33 cellular contexts compared by ENCODE assay signal in the genomic region with DNA sequence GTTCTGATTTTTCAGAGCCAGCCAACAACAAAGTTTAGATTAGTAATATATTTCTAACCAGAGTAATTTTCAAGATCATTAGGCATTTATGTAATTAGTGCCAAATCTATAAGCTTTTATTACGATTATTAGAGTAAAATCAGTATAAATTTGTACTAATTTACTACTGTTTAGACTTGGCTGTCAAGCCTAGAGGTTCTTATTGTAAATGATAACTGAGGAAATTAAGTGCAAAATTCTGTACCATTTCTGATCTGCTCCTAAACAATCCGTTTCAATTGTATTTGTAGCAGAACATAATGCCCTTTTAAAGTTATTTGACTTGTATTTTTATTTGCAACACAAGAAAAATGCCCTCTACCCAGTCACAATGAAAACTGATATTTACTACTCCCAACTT. TPM values are rescaled to one million over a fixed set of nuclear protein-coding genes. Genes with fewer than 3 reads are reported as not detected.
DNase-seq lines count a peak whose midpoint lies in the region; ATAC-seq and TF ChIP-seq lines count a peak whose summit lies in the region.
"Had no signal": no experiment of that assay in that cellular context is flagged by ENCODE, and none has a peak within 500 bp of the region (broad histone marks: within the 10 kb centered on the region; RNA-seq: fewer than 3 reads in every experiment).

No MANE protein-coding gene starts in this region.

- H3K4me2 ChIP-seq in SK-N-SH = no peak overlapping the region

- POLR2A ChIA-PET in SK-N-SH (lab: Yijun Ruan, JAX) (no interaction called here), activated B cell treated with CpG ODN at 0.5 μM for 24 hours (lab: Charles Lee) (no interaction called here)
- POLR2A ChIA-PET in CD4-positive, alpha-beta T cell (lab: Charles Lee) = interaction anchor here (1.1 kb wide), 1 partner anchor 8 kb away, joined by 3 read pairs; no protein-coding TSS in a partner anchor

- no peak for TF ChIP-seq RAD21 in SK-N-SH (IDR thresholded peaks at IDR 0.05; ENCODE audit: low read length)

- H3K27ac ChIP-seq in SK-N-SH (ENCODE audit: low read depth in 2 of 2, low read length in 1 of 2) = no peak overlapping the region
- no peak overlapping the region for H3K27ac ChIP-seq in CD4-positive, alpha-beta T cell (ENCODE audit: low read depth, low read length)
- H3K27ac ChIP-seq: breast epithelium, gastrocnemius medialis, ovary, SK-N-MC had no signal

- H3K27me3 Mint-ChIP-seq in CD4-positive, alpha-beta T cell = peaks cover 93% of the 10 kb centered on the region
- peaks cover 69% of the 10 kb centered on the region for H3K27me3 Mint-ChIP-seq in activated B cell treated with CpG ODN at 0.5 μM for 24 hours

- CTCF ChIA-PET in SK-N-SH (lab: Yijun Ruan, JAX) = interaction anchor here (0.6 to 1.2 kb wide), 4 partner anchors 17 to 1503 kb away, joined by 3 to 4 read pairs (median 3); no protein-coding TSS in a partner anchor
- CTCF ChIA-PET in CD4-positive, alpha-beta T cell (lab: Charles Lee) = no interaction called here
- CTCF ChIA-PET in activated B cell treated with CpG ODN at 0.5 μM for 24 hours (lab: Charles Lee) = no interaction called here

- DNase-seq in SK-N-SH (no peak), activated B cell treated with CpG ODN at 0.5 μM for 24 hours (no peak), left kidney (ENCODE audit: low read depth, low spot score) (peak; percentile 10), SIG-M5 treated with dmso at 0.1 percent for 504 hours (lab: John Stamatoyannopoulos, UW; ENCODE audit: unreplicated experiment) (no peak), HUDEP-2 (lab: John Stamatoyannopoulos, UW; ENCODE audit: unreplicated experiment in 76 of 76) (no peak)
- DNase-seq in CD4-positive, alpha-beta T cell = no peak
- DNase-seq: 8988T; activated naive CD4-positive, alpha-beta T cell; amygdala; EL; gastrocnemius medialis; GOT3; Karpas-422; mucosa of descending colon; NCI-H2081; NCI-H526; NK-92 treated with Interleukin-12 subunit alpha and Interleukin-12 subunit beta, amount 100 ng/mL, for 24 hours; T-helper 9 cell had no signal

- H4K20me1 ChIP-seq in SK-N-SH (ENCODE audit: insufficient read depth) = peaks cover 6% of the 10 kb centered on the region; the same call in 1 of the 2 replicates

- no peak for TF ChIP-seq EP300 in SK-N-SH (IDR thresholded peaks at IDR 0.05; ENCODE audit: borderline replicate concordance in 1 of 2, low read depth in 1 of 2, low read length in 1 of 2)

- H3K36me3 Mint-ChIP-seq in CD4-positive, alpha-beta T cell (ENCODE audit: low read depth) = peaks cover 4% of the 10 kb centered on the region
- peaks cover 3% of the 10 kb centered on the region for H3K36me3 Mint-ChIP-seq in activated B cell treated with CpG ODN at 0.5 μM for 24 hours (ENCODE audit: low read depth)

- no peak overlapping the region for H3K4me3 ChIP-seq in SK-N-SH (ENCODE audit: low read depth in 2 of 2, low read length in 1 of 2)
- H3K4me3 ChIP-seq: breast epithelium, GM12878, lung, mucosa of descending colon, ovary, SK-N-MC had no signal

- H3K27me3 ChIP-seq in SK-N-SH (ENCODE audit: insufficient read depth) = peaks cover 100% of the 10 kb centered on the region
- peaks cover 100% of the 10 kb centered on the region for H3K27me3 ChIP-seq in CD4-positive, alpha-beta T cell (ENCODE audit: control insufficient read depth, insufficient read depth, low read length)

- no peaks in the 10 kb centered on the region for H3K9me2 ChIP-seq in SK-N-SH

- no peaks in the 10 kb centered on the region; the same call in 1 of the 2 replicates for H3K9me3 ChIP-seq in SK-N-SH
- peaks cover 44% of the 10 kb centered on the region for H3K9me3 ChIP-seq in CD4-positive, alpha-beta T cell (ENCODE audit: control insufficient read depth, low read length)
- H3K9me3 ChIP-seq: breast epithelium, gastrocnemius medialis, mucosa of descending colon, ovary had no signal

- no peaks in the 10 kb centered on the region for H3K79me2 ChIP-seq in SK-N-SH (ENCODE audit: insufficient read depth)

- intact Hi-C loops in CD4-positive, alpha-beta T cell (cut with DNase I, micrococcal nuclease) = loop anchor here in 1 of 2 experiments (10.0 kb wide), 1 partner anchor 135 kb away; a partner anchor contains a TSS
- intact Hi-C loops in activated B cell treated with CpG ODN at 0.5 μM for 24 hours (cut with micrococcal nuclease) = no loop called here

- peaks cover 0 to 6% of the 10 kb centered on the region in 2 experiments; a peak in 1 of 4 replicates for H3K4me1 ChIP-seq in SK-N-SH (ENCODE audit: control insufficient read depth in 1 of 2, insufficient read depth in 2 of 2, low read depth in 1 of 2, low read length in 1 of 2)
- H3K4me1 ChIP-seq: breast epithelium had no signal

- ATAC-seq in SK-N-SH treated with all-trans-retinoic acid at 6 μM for 48 hours (no peak), activated B cell treated with CpG ODN at 0.5 μM for 24 hours (ENCODE audit: low read depth) (no peak), HG03439 (IDR thresholded peaks at IDR 0.05; ENCODE audit: unreplicated experiment) (no peak)
- no peak for ATAC-seq in CD4-positive, alpha-beta T cell (ENCODE audit: poor library complexity)
- ATAC-seq: gastrocnemius medialis had no signal

- peaks cover 33% of the 10 kb centered on the region for H3K4me1 Mint-ChIP-seq in CD4-positive, alpha-beta T cell (ENCODE audit: low read depth)
- H3K4me1 Mint-ChIP-seq in activated B cell treated with CpG ODN at 0.5 μM for 24 hours = peaks cover 12% of the 10 kb centered on the region

- 14% methylated on average over 2 of the region's 2 CpGs for WGBS in SK-N-SH (ENCODE audit: low lambda C conversion rate)

- H2AFZ ChIP-seq in SK-N-SH (ENCODE audit: low read depth) = no peak overlapping the region

- peak overlapping the region; percentile 30 for H3K27ac Mint-ChIP-seq in CD4-positive, alpha-beta T cell
- H3K27ac Mint-ChIP-seq in activated B cell treated with CpG ODN at 0.5 μM for 24 hours = peak overlapping the region; percentile 35
- H3K27ac Mint-ChIP-seq: nephron had no signal

- no peak for TF ChIP-seq CTCF in SK-N-SH (IDR thresholded peaks at IDR 0.05)
- no peak for TF ChIP-seq CTCF in CD4-positive, alpha-beta T cell (IDR thresholded peaks at IDR 0.05)
- no peak for TF ChIP-seq CTCF in activated B cell treated with CpG ODN at 0.5 μM for 24 hours (IDR thresholded peaks at IDR 0.05)

- H3K36me3 ChIP-seq in SK-N-SH (replicated peaks in 1 of 2; ENCODE audit: control insufficient read depth in 1 of 2, insufficient read depth in 2 of 2, low read length in 1 of 2) = no peaks in the 10 kb centered on the region
- H3K36me3 ChIP-seq: breast epithelium, gastrocnemius medialis, ovary had no signal

- H3K9me3 Mint-ChIP-seq in CD4-positive, alpha-beta T cell = peaks cover 2% of the 10 kb centered on the region
- peaks cover 3% of the 10 kb centered on the region for H3K9me3 Mint-ChIP-seq in activated B cell treated with CpG ODN at 0.5 μM for 24 hours

- H3K4me3 Mint-ChIP-seq in CD4-positive, alpha-beta T cell = no peak overlapping the region
- H3K4me3 Mint-ChIP-seq in activated B cell treated with CpG ODN at 0.5 μM for 24 hours = no peak overlapping the region
- H3K4me3 Mint-ChIP-seq: activated T-cell treated with anti-CD3 and anti-CD28 coated beads, Interleukin-2, amount 50 U/mL, for 24 hours had no signal

- no peak overlapping the region for H3K9ac ChIP-seq in SK-N-SH

- H3F3A ChIP-seq in SK-N-SH (replicated peaks; ENCODE audit: insufficient read depth) = peaks cover 7% of the 10 kb centered on the region

TF ChIP-seq in SK-N-SH, 30 proteins besides CTCF, POLR2A, EP300 and RAD21:
- TF ChIP-seq, protein P1, sequence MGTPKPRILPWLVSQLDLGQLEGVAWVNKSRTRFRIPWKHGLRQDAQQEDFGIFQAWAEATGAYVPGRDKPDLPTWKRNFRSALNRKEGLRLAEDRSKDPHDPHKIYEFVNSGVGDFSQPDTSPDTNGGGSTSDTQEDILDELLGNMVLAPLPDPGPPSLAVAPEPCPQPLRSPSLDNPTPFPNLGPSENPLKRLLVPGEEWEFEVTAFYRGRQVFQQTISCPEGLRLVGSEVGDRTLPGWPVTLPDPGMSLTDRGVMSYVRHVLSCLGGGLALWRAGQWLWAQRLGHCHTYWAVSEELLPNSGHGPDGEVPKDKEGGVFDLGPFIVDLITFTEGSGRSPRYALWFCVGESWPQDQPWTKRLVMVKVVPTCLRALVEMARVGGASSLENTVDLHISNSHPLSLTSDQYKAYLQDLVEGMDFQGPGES (IDR thresholded peaks at IDR 0.05; ENCODE audit: low read depth, low read length) = no peak
- peak; percentile 34; the same call in 1 of the 2 replicates for TF ChIP-seq EZH2phosphoT487 (IDR thresholded peaks at IDR 0.05; ENCODE audit: borderline replicate concordance, low read depth)

TF ChIP-seq in SK-N-SH treated with all-trans-retinoic acid at 6 μM for 48 hours, 23 proteins besides CTCF, POLR2A, EP300 and RAD21 (continues in another document):
- TF ChIP-seq OSR1 (CRISPR knock-in tag; IDR thresholded peaks at IDR 0.05) (no peak), BACH2 (CRISPR knock-in tag; IDR thresholded peaks at IDR 0.05; ENCODE audit: borderline replicate concordance) (no peak), ZNF70 (CRISPR knock-in tag; IDR thresholded peaks at IDR 0.05) (no peak), PPARA (CRISPR knock-in tag; IDR thresholded peaks at IDR 0.05; ENCODE audit: borderline replicate concordance) (no peak), TCF4 (CRISPR knock-in tag; IDR thresholded peaks at IDR 0.05; ENCODE audit: borderline replicate concordance) (no peak), GLIS3 (CRISPR knock-in tag; IDR thresholded peaks at IDR 0.05) (no peak), SNAI2 (CRISPR knock-in tag; IDR thresholded peaks at IDR 0.05) (no peak), TOX (CRISPR knock-in tag; IDR thresholded peaks at IDR 0.05; ENCODE audit: borderline replicate concordance) (no peak), ARNTL (CRISPR knock-in tag; IDR thresholded peaks at IDR 0.05; ENCODE audit: borderline replicate concordance, low read depth) (no peak), ZNF8 (CRISPR knock-in tag; IDR thresholded peaks at IDR 0.05) (no peak), ZC3H10 (CRISPR knock-in tag; IDR thresholded peaks at IDR 0.05) (no peak)

RNA-seq across cellular contexts. Expression of a gene that starts 1.1 kb away (rescaled TPM):
- polyA plus RNA-seq in SK-N-SH (2012; rRNA removed) = not detected in 2 replicates
- polyA plus RNA-seq in SK-N-SH (2012; cell fraction: cytosol; rRNA removed) = not detected in 2 replicates
- polyA plus RNA-seq in SK-N-SH (2012; cell fraction: nucleus; rRNA removed) = not detected in 2 replicates
- total RNA-seq in CD4-positive, alpha-beta T cell = not detected
- not detected in 2 replicates for total RNA-seq in activated B cell treated with CpG ODN at 0.5 μM for 24 hours
- total RNA-seq: activated CD8-positive, alpha-beta memory T cell treated with anti-CD3 and anti-CD28 coated beads for 36 hours; chondrocyte; fibroblast of lung; gastrocnemius medialis; lung; mucosa of descending colon; ovary; skeletal muscle tissue; temporal lobe; urinary bladder had no signal
- polyA plus RNA-seq: fibroblast of lung, lung, ovary, urinary bladder had no signal
